ENCODE assay signal across 21 cellular contexts in genomic region chr12:2456122-2456812, GRCh38.
"Had no signal": no experiment of that assay in that cellular context is flagged by ENCODE, and none has a peak within 500 bp of the region (broad histone marks: within the 10 kb centered on the region; RNA-seq: fewer than 3 reads in every experiment).

No MANE protein-coding gene starts in this region.

- H3K4me3 ChIP-seq: coronary artery, sigmoid colon, skin epidermis, stomach, suprapubic skin, tibial artery had no signal

- H3K27me3 ChIP-seq: neutrophil, sigmoid colon, stomach, suprapubic skin, tibial artery had no signal

- FAIRE-seq: islet of Langerhans had no signal

- H3K9me3 ChIP-seq: neutrophil, sigmoid colon, stomach, suprapubic skin, tibial artery had no signal

- H3K36me3 ChIP-seq: neutrophil, suprapubic skin had no signal

- ATAC-seq: left lobe of liver; naive thymus-derived CD4-positive, alpha-beta T cell had no signal

- H3K27ac ChIP-seq: neutrophil, sigmoid colon, stomach, suprapubic skin, tibial artery had no signal

- DNase-seq: caudate nucleus; effector CD4-positive, alpha-beta T cell; foreskin melanocyte; head of caudate nucleus; hypothalamus; kidney glomerular epithelial cell; mammary epithelial cell; naive thymus-derived CD4-positive, alpha-beta T cell; nephron progenitor cell; posterior cingulate gyrus; stimulated activated CD4-positive, alpha-beta T cell treated with anti-CD3 and anti-CD28 coated beads, Interleukin-12 subunit alpha, Interleukin-12 subunit beta, amount 100 ng/mL, for 4 hours; stimulated activated naive CD4-positive, alpha-beta T cell; stomach; tibial artery had no signal

- H3K4me1 ChIP-seq: stomach, suprapubic skin had no signal
